1 cellular context compared by ENCODE assay signal in the genomic region with DNA sequence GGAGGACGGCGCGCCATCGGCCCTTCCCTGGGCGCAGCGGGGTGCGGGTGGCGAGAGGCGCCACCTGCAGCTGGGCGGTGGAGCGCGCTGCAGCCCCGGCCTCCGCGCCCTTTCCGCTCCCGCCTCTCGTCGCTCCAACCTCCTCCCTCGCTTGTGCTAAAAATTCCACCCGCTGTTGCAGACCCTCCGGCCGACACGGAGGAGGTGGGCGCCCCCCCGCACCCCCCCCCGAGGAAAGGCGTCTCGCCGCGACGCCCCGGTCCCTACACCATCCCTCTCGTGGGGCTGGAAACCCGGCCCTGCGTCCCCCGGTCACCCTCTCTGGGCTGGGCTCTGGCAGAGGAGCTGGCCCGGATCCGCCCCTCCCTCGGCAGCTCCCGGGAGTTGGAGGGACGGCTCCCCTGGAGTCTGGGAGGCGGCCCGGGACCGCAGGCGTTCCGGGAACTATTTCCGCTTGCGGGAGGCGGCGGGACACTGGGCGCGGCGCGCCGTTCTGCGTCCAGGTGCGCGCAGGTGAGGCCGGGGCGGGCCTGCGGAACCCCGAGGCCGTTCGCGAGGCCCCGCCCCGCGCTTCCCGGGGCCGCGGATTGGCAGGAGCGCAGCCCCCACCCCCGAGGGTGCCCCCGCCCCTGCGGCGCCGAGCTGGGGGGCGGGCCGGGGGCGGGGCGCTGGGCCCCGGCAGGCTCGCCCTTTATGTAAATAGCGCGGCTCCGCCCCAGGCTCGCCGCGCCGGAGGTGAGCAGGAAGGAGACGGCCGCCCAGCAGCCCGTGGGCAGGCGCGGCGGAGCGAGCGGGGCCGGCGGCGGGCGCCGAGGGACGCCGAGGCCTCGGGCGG.
TF ChIP-seq lines count a peak whose summit lies in the region.

A gene with protein sequence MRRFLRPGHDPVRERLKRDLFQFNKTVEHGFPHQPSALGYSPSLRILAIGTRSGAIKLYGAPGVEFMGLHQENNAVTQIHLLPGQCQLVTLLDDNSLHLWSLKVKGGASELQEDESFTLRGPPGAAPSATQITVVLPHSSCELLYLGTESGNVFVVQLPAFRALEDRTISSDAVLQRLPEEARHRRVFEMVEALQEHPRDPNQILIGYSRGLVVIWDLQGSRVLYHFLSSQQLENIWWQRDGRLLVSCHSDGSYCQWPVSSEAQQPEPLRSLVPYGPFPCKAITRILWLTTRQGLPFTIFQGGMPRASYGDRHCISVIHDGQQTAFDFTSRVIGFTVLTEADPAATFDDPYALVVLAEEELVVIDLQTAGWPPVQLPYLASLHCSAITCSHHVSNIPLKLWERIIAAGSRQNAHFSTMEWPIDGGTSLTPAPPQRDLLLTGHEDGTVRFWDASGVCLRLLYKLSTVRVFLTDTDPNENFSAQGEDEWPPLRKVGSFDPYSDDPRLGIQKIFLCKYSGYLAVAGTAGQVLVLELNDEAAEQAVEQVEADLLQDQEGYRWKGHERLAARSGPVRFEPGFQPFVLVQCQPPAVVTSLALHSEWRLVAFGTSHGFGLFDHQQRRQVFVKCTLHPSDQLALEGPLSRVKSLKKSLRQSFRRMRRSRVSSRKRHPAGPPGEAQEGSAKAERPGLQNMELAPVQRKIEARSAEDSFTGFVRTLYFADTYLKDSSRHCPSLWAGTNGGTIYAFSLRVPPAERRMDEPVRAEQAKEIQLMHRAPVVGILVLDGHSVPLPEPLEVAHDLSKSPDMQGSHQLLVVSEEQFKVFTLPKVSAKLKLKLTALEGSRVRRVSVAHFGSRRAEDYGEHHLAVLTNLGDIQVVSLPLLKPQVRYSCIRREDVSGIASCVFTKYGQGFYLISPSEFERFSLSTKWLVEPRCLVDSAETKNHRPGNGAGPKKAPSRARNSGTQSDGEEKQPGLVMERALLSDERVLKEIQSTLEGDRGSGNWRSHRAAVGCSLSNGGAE (plus strand): TSS at position 727 of the 835 bp plus-strand sequence. CDS start 17,730 bp downstream, outside the sequence.

TF ChIP-seq in HEK293, 187 proteins besides CTCF, POLR2A, EP300 and RAD21 (continued from another document):
- TF ChIP-seq, protein P1, sequence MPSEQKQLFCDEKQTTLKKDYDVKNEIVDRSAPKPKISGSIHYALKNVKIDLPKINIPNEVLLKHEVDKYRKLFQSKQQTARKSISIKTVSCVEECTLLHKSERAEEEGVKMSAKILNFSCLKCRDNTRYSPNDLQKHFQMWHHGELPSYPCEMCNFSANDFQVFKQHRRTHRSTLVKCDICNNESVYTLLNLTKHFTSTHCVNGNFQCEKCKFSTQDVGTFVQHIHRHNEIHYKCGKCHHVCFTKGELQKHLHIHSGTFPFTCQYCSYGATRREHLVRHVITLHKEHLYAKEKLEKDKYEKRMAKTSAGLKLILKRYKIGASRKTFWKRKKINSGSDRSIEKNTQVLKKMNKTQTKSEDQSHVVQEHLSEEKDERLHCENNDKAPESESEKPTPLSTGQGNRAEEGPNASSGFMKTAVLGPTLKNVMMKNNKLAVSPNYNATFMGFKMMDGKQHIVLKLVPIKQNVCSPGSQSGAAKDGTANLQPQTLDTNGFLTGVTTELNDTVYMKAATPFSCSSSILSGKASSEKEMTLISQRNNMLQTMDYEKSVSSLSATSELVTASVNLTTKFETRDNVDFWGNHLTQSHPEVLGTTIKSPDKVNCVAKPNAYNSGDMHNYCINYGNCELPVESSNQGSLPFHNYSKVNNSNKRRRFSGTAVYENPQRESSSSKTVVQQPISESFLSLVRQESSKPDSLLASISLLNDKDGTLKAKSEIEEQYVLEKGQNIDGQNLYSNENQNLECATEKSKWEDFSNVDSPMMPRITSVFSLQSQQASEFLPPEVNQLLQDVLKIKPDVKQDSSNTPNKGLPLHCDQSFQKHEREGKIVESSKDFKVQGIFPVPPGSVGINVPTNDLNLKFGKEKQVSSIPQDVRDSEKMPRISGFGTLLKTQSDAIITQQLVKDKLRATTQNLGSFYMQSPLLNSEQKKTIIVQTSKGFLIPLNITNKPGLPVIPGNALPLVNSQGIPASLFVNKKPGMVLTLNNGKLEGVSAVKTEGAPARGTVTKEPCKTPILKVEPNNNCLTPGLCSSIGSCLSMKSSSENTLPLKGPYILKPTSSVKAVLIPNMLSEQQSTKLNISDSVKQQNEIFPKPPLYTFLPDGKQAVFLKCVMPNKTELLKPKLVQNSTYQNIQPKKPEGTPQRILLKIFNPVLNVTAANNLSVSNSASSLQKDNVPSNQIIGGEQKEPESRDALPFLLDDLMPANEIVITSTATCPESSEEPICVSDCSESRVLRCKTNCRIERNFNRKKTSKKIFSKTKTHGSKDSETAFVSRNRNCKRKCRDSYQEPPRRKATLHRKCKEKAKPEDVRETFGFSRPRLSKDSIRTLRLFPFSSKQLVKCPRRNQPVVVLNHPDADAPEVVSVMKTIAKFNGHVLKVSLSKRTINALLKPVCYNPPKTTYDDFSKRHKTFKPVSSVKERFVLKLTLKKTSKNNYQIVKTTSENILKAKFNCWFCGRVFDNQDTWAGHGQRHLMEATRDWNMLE (tag by site-specific recombination; conservative IDR thresholded peaks at IDR 0.05; ENCODE audit: low read depth), result no peak
- TF ChIP-seq OVOL3 (tag by site-specific recombination; IDR thresholded peaks at IDR 0.05) (0 out of 2 replicates have a peak, but pooled peaks have one; percentile 16), IKZF3 (tag by site-specific recombination; IDR thresholded peaks at IDR 0.05) (peak; percentile 78), ZNF792 (tag by site-specific recombination; IDR thresholded peaks at IDR 0.05) (no peak), ZFP37 (tag by site-specific recombination; IDR thresholded peaks at IDR 0.05) (0 out of 2 replicates have a peak, but pooled peaks have one; percentile 34), ZNF19 (tag by site-specific recombination; IDR thresholded peaks at IDR 0.05; ENCODE audit: low read depth) (no peak), ZNF76 (tag by site-specific recombination; IDR thresholded peaks at IDR 0.05; ENCODE audit: borderline replicate concordance, low read depth) (peak; percentile 78; the same call in 1 of the 2 replicates), ZNF366 (tag by site-specific recombination; conservative IDR thresholded peaks at IDR 0.05) (peak; percentile 76), KLF16 (tag by site-specific recombination; IDR thresholded peaks at IDR 0.05) (peak; percentile 88), ZNF10 (tag by site-specific recombination; IDR thresholded peaks at IDR 0.05) (0 out of 2 replicates have a peak, but pooled peaks have one; percentile 43), ZNF776 (tag by site-specific recombination; IDR thresholded peaks at IDR 0.05; ENCODE audit: borderline replicate concordance) (no peak), SP2 (tag by site-specific recombination; IDR thresholded peaks at IDR 0.05) (peak; percentile 78), GLI4 (tag by site-specific recombination; IDR thresholded peaks at IDR 0.05) (no peak), KLF7 (tag by site-specific recombination; IDR thresholded peaks at IDR 0.05; ENCODE audit: borderline replicate concordance) (peak; percentile 86; the same call in 1 of the 2 replicates), ZNF155 (tag by site-specific recombination; IDR thresholded peaks at IDR 0.05) (no peak), MYNN (tag by site-specific recombination; IDR thresholded peaks at IDR 0.05; ENCODE audit: borderline replicate concordance) (no peak), ZNF133 (tag by site-specific recombination; IDR thresholded peaks at IDR 0.05) (no peak), ZBTB8A (tag by site-specific recombination; IDR thresholded peaks at IDR 0.05) (peak; percentile 99), EGR2 (tag by site-specific recombination; IDR thresholded peaks at IDR 0.05; ENCODE audit: low read depth) (peak; percentile 36), ZBTB21 (tag by site-specific recombination; IDR thresholded peaks at IDR 0.05) (no peak), HOXD13 (CRISPR knock-in tag; IDR thresholded peaks at IDR 0.05; ENCODE audit: borderline replicate concordance) (no peak), ZNF701 (tag by site-specific recombination; IDR thresholded peaks at IDR 0.05) (no peak), HOXC10 (CRISPR knock-in tag; IDR thresholded peaks at IDR 0.05) (no peak), REPIN1 (tag by site-specific recombination; IDR thresholded peaks at IDR 0.05; ENCODE audit: low read depth) (peak; percentile 30; the same call in 1 of the 2 replicates), ZNF292 (tag by site-specific recombination; IDR thresholded peaks at IDR 0.05; ENCODE audit: borderline replicate concordance, low read depth) (no peak), ZNF48 (tag by site-specific recombination; IDR thresholded peaks at IDR 0.05) (no peak), SETDB1 (IDR thresholded peaks at IDR 0.05; ENCODE audit: insufficient read length, low read length) (no peak)
- TF ChIP-seq, protein P2, sequence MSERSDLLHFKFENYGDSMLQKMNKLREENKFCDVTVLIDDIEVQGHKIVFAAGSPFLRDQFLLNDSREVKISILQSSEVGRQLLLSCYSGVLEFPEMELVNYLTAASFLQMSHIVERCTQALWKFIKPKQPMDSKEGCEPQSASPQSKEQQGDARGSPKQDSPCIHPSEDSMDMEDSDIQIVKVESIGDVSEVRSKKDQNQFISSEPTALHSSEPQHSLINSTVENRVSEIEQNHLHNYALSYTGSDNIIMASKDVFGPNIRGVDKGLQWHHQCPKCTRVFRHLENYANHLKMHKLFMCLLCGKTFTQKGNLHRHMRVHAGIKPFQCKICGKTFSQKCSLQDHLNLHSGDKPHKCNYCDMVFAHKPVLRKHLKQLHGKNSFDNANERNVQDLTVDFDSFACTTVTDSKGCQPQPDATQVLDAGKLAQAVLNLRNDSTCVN (tag by site-specific recombination; optimal IDR thresholded peaks at IDR 0.05), result peak; percentile 92
- TF ChIP-seq, protein P3, sequence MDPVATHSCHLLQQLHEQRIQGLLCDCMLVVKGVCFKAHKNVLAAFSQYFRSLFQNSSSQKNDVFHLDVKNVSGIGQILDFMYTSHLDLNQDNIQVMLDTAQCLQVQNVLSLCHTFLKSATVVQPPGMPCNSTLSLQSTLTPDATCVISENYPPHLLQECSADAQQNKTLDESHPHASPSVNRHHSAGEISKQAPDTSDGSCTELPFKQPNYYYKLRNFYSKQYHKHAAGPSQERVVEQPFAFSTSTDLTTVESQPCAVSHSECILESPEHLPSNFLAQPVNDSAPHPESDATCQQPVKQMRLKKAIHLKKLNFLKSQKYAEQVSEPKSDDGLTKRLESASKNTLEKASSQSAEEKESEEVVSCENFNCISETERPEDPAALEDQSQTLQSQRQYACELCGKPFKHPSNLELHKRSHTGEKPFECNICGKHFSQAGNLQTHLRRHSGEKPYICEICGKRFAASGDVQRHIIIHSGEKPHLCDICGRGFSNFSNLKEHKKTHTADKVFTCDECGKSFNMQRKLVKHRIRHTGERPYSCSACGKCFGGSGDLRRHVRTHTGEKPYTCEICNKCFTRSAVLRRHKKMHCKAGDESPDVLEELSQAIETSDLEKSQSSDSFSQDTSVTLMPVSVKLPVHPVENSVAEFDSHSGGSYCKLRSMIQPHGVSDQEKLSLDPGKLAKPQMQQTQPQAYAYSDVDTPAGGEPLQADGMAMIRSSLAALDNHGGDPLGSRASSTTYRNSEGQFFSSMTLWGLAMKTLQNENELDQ (tag by site-specific recombination; IDR thresholded peaks at IDR 0.05; ENCODE audit: low read depth), result no peak
- TF ChIP-seq, protein P4, sequence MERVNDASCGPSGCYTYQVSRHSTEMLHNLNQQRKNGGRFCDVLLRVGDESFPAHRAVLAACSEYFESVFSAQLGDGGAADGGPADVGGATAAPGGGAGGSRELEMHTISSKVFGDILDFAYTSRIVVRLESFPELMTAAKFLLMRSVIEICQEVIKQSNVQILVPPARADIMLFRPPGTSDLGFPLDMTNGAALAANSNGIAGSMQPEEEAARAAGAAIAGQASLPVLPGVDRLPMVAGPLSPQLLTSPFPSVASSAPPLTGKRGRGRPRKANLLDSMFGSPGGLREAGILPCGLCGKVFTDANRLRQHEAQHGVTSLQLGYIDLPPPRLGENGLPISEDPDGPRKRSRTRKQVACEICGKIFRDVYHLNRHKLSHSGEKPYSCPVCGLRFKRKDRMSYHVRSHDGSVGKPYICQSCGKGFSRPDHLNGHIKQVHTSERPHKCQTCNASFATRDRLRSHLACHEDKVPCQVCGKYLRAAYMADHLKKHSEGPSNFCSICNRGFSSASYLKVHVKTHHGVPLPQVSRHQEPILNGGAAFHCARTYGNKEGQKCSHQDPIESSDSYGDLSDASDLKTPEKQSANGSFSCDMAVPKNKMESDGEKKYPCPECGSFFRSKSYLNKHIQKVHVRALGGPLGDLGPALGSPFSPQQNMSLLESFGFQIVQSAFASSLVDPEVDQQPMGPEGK (tag by site-specific recombination; IDR thresholded peaks at IDR 0.05), result peak; percentile 99
- TF ChIP-seq, protein P5, sequence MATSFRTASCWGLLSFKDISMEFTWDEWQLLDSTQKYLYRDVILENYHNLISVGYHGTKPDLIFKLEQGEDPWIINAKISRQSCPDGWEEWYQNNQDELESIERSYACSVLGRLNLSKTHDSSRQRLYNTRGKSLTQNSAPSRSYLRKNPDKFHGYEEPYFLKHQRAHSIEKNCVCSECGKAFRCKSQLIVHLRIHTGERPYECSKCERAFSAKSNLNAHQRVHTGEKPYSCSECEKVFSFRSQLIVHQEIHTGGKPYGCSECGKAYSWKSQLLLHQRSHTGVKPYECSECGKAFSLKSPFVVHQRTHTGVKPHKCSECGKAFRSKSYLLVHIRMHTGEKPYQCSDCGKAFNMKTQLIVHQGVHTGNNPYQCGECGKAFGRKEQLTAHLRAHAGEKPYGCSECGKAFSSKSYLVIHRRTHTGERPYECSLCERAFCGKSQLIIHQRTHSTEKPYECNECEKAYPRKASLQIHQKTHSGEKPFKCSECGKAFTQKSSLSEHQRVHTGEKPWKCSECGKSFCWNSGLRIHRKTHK (tag by site-specific recombination; IDR thresholded peaks at IDR 0.05), result no peak
- TF ChIP-seq, protein P6, sequence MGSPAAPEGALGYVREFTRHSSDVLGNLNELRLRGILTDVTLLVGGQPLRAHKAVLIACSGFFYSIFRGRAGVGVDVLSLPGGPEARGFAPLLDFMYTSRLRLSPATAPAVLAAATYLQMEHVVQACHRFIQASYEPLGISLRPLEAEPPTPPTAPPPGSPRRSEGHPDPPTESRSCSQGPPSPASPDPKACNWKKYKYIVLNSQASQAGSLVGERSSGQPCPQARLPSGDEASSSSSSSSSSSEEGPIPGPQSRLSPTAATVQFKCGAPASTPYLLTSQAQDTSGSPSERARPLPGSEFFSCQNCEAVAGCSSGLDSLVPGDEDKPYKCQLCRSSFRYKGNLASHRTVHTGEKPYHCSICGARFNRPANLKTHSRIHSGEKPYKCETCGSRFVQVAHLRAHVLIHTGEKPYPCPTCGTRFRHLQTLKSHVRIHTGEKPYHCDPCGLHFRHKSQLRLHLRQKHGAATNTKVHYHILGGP (tag by site-specific recombination; IDR thresholded peaks at IDR 0.05), result no peak
